9 cellular contexts compared by ENCODE assay signal in the genomic region with DNA sequence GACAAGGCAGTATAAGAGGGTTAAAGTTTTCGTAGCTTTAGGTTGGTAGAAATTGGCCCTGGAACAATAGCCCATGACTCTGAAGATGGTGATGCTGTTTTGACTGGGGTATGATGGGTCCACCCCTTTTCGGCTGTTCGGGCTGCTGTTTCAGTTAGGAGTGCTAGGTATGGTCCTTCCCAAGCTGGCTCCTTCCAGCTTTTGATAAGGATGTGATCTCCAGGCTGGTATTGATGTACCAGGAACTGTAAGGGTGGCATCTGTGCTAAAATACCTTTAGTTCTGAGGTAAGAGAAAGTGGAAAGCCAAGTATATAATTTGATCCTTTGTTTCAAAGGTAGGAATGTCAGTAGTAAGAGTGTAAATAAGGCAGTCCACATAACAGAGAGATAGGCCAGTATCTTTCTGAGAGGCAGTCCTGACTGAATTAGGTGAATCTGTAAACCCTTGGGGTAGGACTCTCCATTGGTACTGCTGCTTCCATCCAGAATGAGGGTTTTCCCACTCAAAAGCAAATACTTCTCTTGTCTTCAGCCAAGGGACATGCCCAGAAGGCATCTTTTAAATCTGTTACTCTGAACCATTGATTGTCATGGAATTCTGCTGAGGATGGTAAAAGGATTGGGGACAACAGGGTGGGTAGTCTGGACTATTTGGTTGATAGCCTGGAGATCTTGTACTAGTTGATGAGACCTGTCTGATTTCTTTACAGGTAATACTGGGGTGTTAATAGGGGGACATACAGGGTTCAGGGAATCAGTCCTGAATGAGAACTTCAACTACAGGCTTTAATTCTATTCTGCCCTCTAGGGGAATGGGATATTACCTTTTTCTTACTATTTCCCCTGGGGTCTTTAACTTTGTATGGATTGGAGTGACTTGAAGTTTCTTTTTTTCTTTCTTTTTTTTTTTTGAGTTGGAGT. TPM values are rescaled to one million over a fixed set of nuclear protein-coding genes. Genes with fewer than 3 reads are reported as not detected.
DNase-seq lines count a peak whose midpoint lies in the region; ATAC-seq and TF ChIP-seq lines count a peak whose summit lies in the region.
"Had no signal": no experiment of that assay in that cellular context is flagged by ENCODE, and none has a peak within 500 bp of the region (broad histone marks: within the 10 kb centered on the region; RNA-seq: fewer than 3 reads in every experiment).

No MANE protein-coding gene starts in this region.

- peaks cover 83 to 93% of the 10 kb centered on the region in 2 donors for H3K4me1 Mint-ChIP-seq in natural killer cell

- H3K27me3 Mint-ChIP-seq in natural killer cell (ENCODE audit: low read depth in 2 of 2): no peaks in the 10 kb centered on the region

- peaks cover 82% of the 10 kb centered on the region for H3K79me2 ChIP-seq in KMS-11 (ENCODE audit: insufficient read depth, low read depth)

- ATAC-seq in natural killer cell: peak in 1 of 3 donors; percentile 7
- no peak for ATAC-seq in HG03135 (IDR thresholded peaks at IDR 0.05; ENCODE audit: unreplicated experiment)

- peaks cover 48% of the 10 kb centered on the region for H3K4me1 ChIP-seq in KMS-11 (ENCODE audit: low read depth, poor library complexity, severe bottlenecking)

- no peaks in the 10 kb centered on the region for H3K27me3 ChIP-seq in KMS-11 (ENCODE audit: insufficient read depth, low read depth)
- H3K27me3 ChIP-seq: esophagus squamous epithelium had no signal

- H3K4me3 Mint-ChIP-seq in natural killer cell: peak overlapping the region; percentile 31

- DNase-seq in ELR (ENCODE audit: low read depth): peak; percentile 40
- DNase-seq in astrocyte of the spinal cord (ENCODE audit: low read depth, low spot score): no peak
- no peak for DNase-seq in natural killer cell
- DNase-seq in cerebellar nuclear complex (lab: John Stamatoyannopoulos, UW): no peak
- no peak for DNase-seq in HuH-7.5 (ENCODE audit: low spot score)
- DNase-seq: esophagus squamous epithelium had no signal

- peaks cover 94% of the 10 kb centered on the region for H3K36me3 Mint-ChIP-seq in natural killer cell

- H3K27ac ChIP-seq in KMS-11: peak overlapping the region; percentile 8; the same call in 1 of the 2 replicates
- H3K27ac ChIP-seq: esophagus squamous epithelium, prostate gland had no signal

- H2AFZ ChIP-seq in KMS-11 (ENCODE audit: low read depth): no peak overlapping the region

- peaks cover 9 to 19% of the 10 kb centered on the region in 2 donors for H3K9me3 Mint-ChIP-seq in natural killer cell

- intact Hi-C loops in natural killer cell (cut with micrococcal nuclease): no loop called here

- H3K27ac Mint-ChIP-seq in natural killer cell: peak overlapping the region; percentile 79 to 95

- peaks cover 80% of the 10 kb centered on the region for H4K20me1 ChIP-seq in KMS-11 (ENCODE audit: insufficient read depth)

- no peak overlapping the region for H3K9ac ChIP-seq in KMS-11

- in situ Hi-C loops in astrocyte of the spinal cord (cut with HindIII; ENCODE audit: low sequenced_read_pairs): no loop called here

- peaks cover 94% of the 10 kb centered on the region for H3K36me3 ChIP-seq in KMS-11 (ENCODE audit: insufficient read depth)

- TF ChIP-seq CTCF in KMS-11 (conservative IDR thresholded peaks at IDR 0.05; ENCODE audit: low read depth, low read length): no peak
- TF ChIP-seq CTCF in astrocyte of the spinal cord (IDR thresholded peaks at IDR 0.05; ENCODE audit: low read depth, low read length): no peak
- no peak for TF ChIP-seq CTCF in natural killer cell (IDR thresholded peaks at IDR 0.05)

- H3K4me2 ChIP-seq in KMS-11: peak overlapping the region; percentile 62

- no peak overlapping the region for H3K4me3 ChIP-seq in KMS-11 (IDR thresholded peaks at IDR 0.05; ENCODE audit: insufficient read depth, low read depth, low read length)
- peak overlapping the region; percentile 97 for H3K4me3 ChIP-seq in astrocyte of the spinal cord (ENCODE audit: low read depth, low read length)
- H3K4me3 ChIP-seq: prostate gland had no signal

RNA-seq across cellular contexts. Expression of gene ZNFX1, which starts 6.1 kb away (rescaled TPM):
- total RNA-seq in natural killer cell: 10 to 100 TPM; 55.8 to 58.5 (median 57.8) TPM
